ENCODE assay signal across 13 cellular contexts in the genomic region with DNA sequence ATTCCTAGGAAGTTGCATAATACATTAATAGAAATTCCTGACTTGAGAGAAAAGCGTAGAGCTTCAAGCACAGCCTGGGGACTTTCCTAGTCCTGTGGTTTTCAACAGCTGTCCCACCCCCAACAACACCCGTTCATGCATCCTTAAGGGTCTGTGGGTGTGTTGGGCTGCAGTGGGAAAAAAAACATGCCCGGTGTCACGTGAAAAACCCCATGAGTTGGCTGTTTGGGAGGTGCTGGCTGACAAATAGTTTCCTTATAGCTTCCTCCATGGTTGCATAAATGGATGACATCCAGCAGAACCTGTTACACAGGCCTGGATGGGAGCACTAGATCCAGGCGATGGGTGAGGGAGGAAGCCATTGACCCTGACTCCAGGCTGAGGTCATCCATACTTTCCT. TPM values are rescaled to one million over a fixed set of nuclear protein-coding genes. Genes with fewer than 3 reads are reported as not detected.
DNase-seq lines count a peak whose midpoint lies in the region; ATAC-seq and TF ChIP-seq lines count a peak whose summit lies in the region.
"Had no signal": no experiment of that assay in that cellular context is flagged by ENCODE, and none has a peak within 500 bp of the region (broad histone marks: within the 10 kb centered on the region; RNA-seq: fewer than 3 reads in every experiment).

No MANE protein-coding gene starts in this region.

- H3K36me3 ChIP-seq in left lung (no peaks in the 10 kb centered on the region), sigmoid colon (no peaks in the 10 kb centered on the region)

- CTCF ChIA-PET in AG04450 (lab: Charles Lee), result interaction anchor here (0.6 to 2.1 kb wide), 6 partner anchors 15 to 248 kb away, joined by 3 to 17 read pairs (median 4); a partner anchor contains a TSS

- peaks cover 0 to 15% of the 10 kb centered on the region in 2 donors for H3K4me1 ChIP-seq in left lung
- peaks cover 0 to 4% (median 0%) of the 10 kb centered on the region in 4 donors for H3K4me1 ChIP-seq in sigmoid colon

- H3K4me3 ChIP-seq in AG04450 (ENCODE audit: low read depth, low read length) (no peak overlapping the region), left lung (no peak overlapping the region), sigmoid colon (no peak overlapping the region)

- 17 to 29% methylated on average over 5 of the region's 5 CpGs for WGBS in sigmoid colon, 2 donors

- H3K27me3 Mint-ChIP-seq in chondrocyte (ENCODE audit: low read depth), result peaks cover 5% of the 10 kb centered on the region

- H3K27me3 ChIP-seq in AG04450 (ENCODE audit: control insufficient read depth, insufficient read depth, low read length) (peaks cover 18% of the 10 kb centered on the region), left lung (peaks cover 0 to 6% of the 10 kb centered on the region in 2 donors), sigmoid colon (no peaks in the 10 kb centered on the region)

- POLR2A ChIA-PET in AG04450 (lab: Yijun Ruan, JAX), result no interaction called here

- H3K27ac Mint-ChIP-seq in chondrocyte (ENCODE audit: unreplicated experiment), result peak overlapping the region; percentile 13

- TF ChIP-seq EP300 in sigmoid colon (IDR thresholded peaks at IDR 0.05), result no peak

- H3K27ac ChIP-seq in AG04450 (ENCODE audit: low read depth, low read length) (peak overlapping the region; percentile 39), left lung (no peak overlapping the region), sigmoid colon (no peak overlapping the region)

- intact Hi-C loops in left lung (cut with DNase I), result no loop called here
- intact Hi-C loops in sigmoid colon (cut with DNase I), result no loop called here

- H3K36me3 Mint-ChIP-seq in chondrocyte (ENCODE audit: low read depth), result no peaks in the 10 kb centered on the region
- H3K36me3 Mint-ChIP-seq: brain had no signal

- no peak overlapping the region for H3K4me3 Mint-ChIP-seq in chondrocyte (ENCODE audit: unreplicated experiment)
- H3K4me3 Mint-ChIP-seq: brain, nephron had no signal

- peak; percentile 34 for DNase-seq in AG04450 (ENCODE audit: low read depth, low spot score)
- peak; percentile 84 for DNase-seq in LHCN-M2 (ENCODE audit: low read depth)
- DNase-seq in chondrocyte (ENCODE audit: low spot score), result no peak
- DNase-seq in left lung, result no peak
- no peak for DNase-seq in nucleus accumbens (lab: John Stamatoyannopoulos, UW)
- DNase-seq in sigmoid colon, result no peak
- no peak for DNase-seq in stimulated activated CD4-positive, alpha-beta T cell treated with anti-CD3 and anti-CD28 coated beads, Interleukin-1b, Interleukin-23, amount 100 ng/mL, for 48 hours
- DNase-seq: ACHN; NCI-H69; stimulated activated CD4-positive, alpha-beta T cell treated with anti-CD3 and anti-CD28 coated beads, Interleukin-4, amount 100 ng/mL, for 1 hour had no signal

- TF ChIP-seq CTCF in AG04450 (IDR thresholded peaks at IDR 0.05; ENCODE audit: low read depth, low read length), result no peak
- TF ChIP-seq CTCF in chondrocyte (IDR thresholded peaks at IDR 0.05), result no peak
- no peak for TF ChIP-seq CTCF in left lung (IDR thresholded peaks at IDR 0.05)
- TF ChIP-seq CTCF in sigmoid colon (IDR thresholded peaks at IDR 0.05), result no peak

- peaks cover 8% of the 10 kb centered on the region for H3K9me3 Mint-ChIP-seq in chondrocyte (ENCODE audit: low read depth)

- peak; percentile 77 for ATAC-seq in left lung
- ATAC-seq in GM21367 (IDR thresholded peaks at IDR 0.05; ENCODE audit: unreplicated experiment), result no peak

- no peak for TF ChIP-seq POLR2A in sigmoid colon (IDR thresholded peaks at IDR 0.05)

- H3K4me1 Mint-ChIP-seq in chondrocyte (ENCODE audit: low read depth), result peaks cover 18% of the 10 kb centered on the region

- H3K9me3 ChIP-seq in AG04450 (ENCODE audit: control insufficient read depth, insufficient read depth, low read length) (no peaks in the 10 kb centered on the region), left lung (no peaks in the 10 kb centered on the region), sigmoid colon (no peaks in the 10 kb centered on the region)

RNA-seq across cellular contexts. Expression of a gene that starts 15.0 kb away (rescaled TPM):
- not detected in 2 replicates for polyA plus RNA-seq in AG04450 (2011; rRNA removed)
- polyA minus RNA-seq in AG04450 (2011; rRNA and poly(A)+ RNA removed), result not detected in 2 replicates
- 0.06 TPM in 2 replicates for total RNA-seq in LHCN-M2 (2014; rRNA removed)
- 0.16 TPM for polyA plus RNA-seq in LHCN-M2 (2012)
- not detected in 3 replicates for total RNA-seq in chondrocyte
- not detected for total RNA-seq in left lung
- total RNA-seq in sigmoid colon, result not detected
- under 1 TPM in 1 of 3 donors, not detected in 2; 0.04 TPM for polyA plus RNA-seq in sigmoid colon

Comparison
In these comparisons a context has a peak if more than half of its experiments do, and no peak if none do; other contexts are left out.
1. DNase-seq: peak in AG04450 (single experiment) and LHCN-M2 (single experiment); none in chondrocyte (single experiment), left lung (0 of 2), nucleus accumbens (0 of 56), sigmoid colon (single experiment) and stimulated activated CD4-positive, alpha-beta T cell treated with anti-CD3 and anti-CD28 coated beads, Interleukin-1b, Interleukin-23, amount 100 ng/mL, for 48 hours (single experiment).